Comparison of ENCODE assay signal across 14 cellular contexts in genomic region chr7:99395616-99396327, GRCh38. TPM values are rescaled to one million over a fixed set of nuclear protein-coding genes. Genes with fewer than 3 reads are reported as not detected.
DNase-seq lines count a peak whose midpoint lies in the region; ATAC-seq and TF ChIP-seq lines count a peak whose summit lies in the region.
"Had no signal": no experiment of that assay in that cellular context is flagged by ENCODE, and none has a peak within 500 bp of the region (broad histone marks: within the 10 kb centered on the region; RNA-seq: fewer than 3 reads in every experiment).

No MANE protein-coding gene starts in this region.

- no peak overlapping the region for H2BK5ac ChIP-seq in mesenchymal stem cell (ENCODE audit: low read depth, low read length, poor library complexity, severe bottlenecking)

- no peaks in the 10 kb centered on the region for H3K9me3 ChIP-seq in BE2C
- no peaks in the 10 kb centered on the region for H3K9me3 ChIP-seq in Caco-2
- H3K9me3 ChIP-seq in mesenchymal stem cell (ENCODE audit: control insufficient read depth, low read length), result no peaks in the 10 kb centered on the region
- H3K9me3 ChIP-seq: testis had no signal

- WGBS in mesenchymal stem cell, result 96% methylated on average over 14 of the region's 14 CpGs

- H3K4me3 Mint-ChIP-seq in Caco-2 (ENCODE audit: unreplicated experiment), result no peak overlapping the region

- H4K91ac ChIP-seq in mesenchymal stem cell (ENCODE audit: low read length), result no peak overlapping the region

- H3K36me3 Mint-ChIP-seq in Caco-2 (ENCODE audit: insufficient read depth, unreplicated experiment), result peaks cover 100% of the 10 kb centered on the region

- TF ChIP-seq CTCF in BE2C (IDR thresholded peaks at IDR 0.05; ENCODE audit: low read depth, low read length) (peak; percentile 23), Caco-2 (IDR thresholded peaks at IDR 0.05; ENCODE audit: insufficient read depth in 1 of 2, low read depth in 1 of 2, low read length in 1 of 2, severe bottlenecking in 1 of 2, unreplicated experiment in 1 of 2) (peak; percentile 11 to 20), VCaP (conservative IDR thresholded peaks at IDR 0.05) (no peak), foreskin keratinocyte (conservative IDR thresholded peaks at IDR 0.05) (peak; percentile 31)

- no peak overlapping the region for H3K23ac ChIP-seq in mesenchymal stem cell (ENCODE audit: low read length in 2 of 2)

- DNase-seq in BE2C (no peak), Caco-2 (no peak), foreskin keratinocyte (no peak), hepatic stellate cell (ENCODE audit: low spot score) (no peak), mesenchymal stem cell (no peak)
- DNase-seq: activated CD4-positive, CD25-positive, alpha-beta regulatory T cell treated with anti-CD3 and anti-CD28 coated beads, Interleukin-2, amount 50 U/mL, for 72 hours; activated effector memory CD4-positive, alpha-beta T cell treated with Interleukin-2 at 50 U/mL for 16 hours; DND-41; NCI-H187 treated with DMSO at 0.1 percent for 48 hours; small intestine; testis had no signal

- ATAC-seq in foreskin keratinocyte, result no peak
- no peak for ATAC-seq in HG03280 (IDR thresholded peaks at IDR 0.05; ENCODE audit: unreplicated experiment)
- ATAC-seq: esophagus mucosa had no signal

- POLR2A ChIA-PET in Caco-2 (lab: Charles Lee), result interaction anchor here (0.6 kb wide), 1 partner anchor 13 kb away, joined by 3 read pairs; the partner anchor contains the start of genes BUD31 and PDAP1

- H3K4me3 ChIP-seq in BE2C (ENCODE audit: low read depth, low read length), result no peak overlapping the region
- no peak overlapping the region for H3K4me3 ChIP-seq in Caco-2 (ENCODE audit: low read depth, low read length)
- no peak overlapping the region for H3K4me3 ChIP-seq in mesenchymal stem cell (ENCODE audit: insufficient read depth in 1 of 2, low read depth in 1 of 2, low read length in 2 of 2)
- H3K4me3 ChIP-seq: testis had no signal

- H3K27ac ChIP-seq in VCaP (peak overlapping the region; percentile 93; the same call in 1 of the 2 replicates), foreskin keratinocyte (no peak overlapping the region), mesenchymal stem cell (ENCODE audit: low read length, poor library complexity, severe bottlenecking) (no peak overlapping the region)
- H3K27ac ChIP-seq: testis had no signal

- H3K4me2 ChIP-seq in mesenchymal stem cell (ENCODE audit: low read length, poor library complexity, severe bottlenecking), result no peak overlapping the region

- peaks cover 4% of the 10 kb centered on the region for H3K4me1 Mint-ChIP-seq in Caco-2 (ENCODE audit: low read depth, unreplicated experiment)

- intact Hi-C loops in Caco-2 (cut with micrococcal nuclease; ENCODE audit: unreplicated experiment), result no loop called here

- H3K14ac ChIP-seq in mesenchymal stem cell (ENCODE audit: low read length in 2 of 2), result no peak overlapping the region

- peaks cover 56% of the 10 kb centered on the region for H3K36me3 ChIP-seq in BE2C
- peaks cover 10% of the 10 kb centered on the region for H3K36me3 ChIP-seq in Caco-2 (ENCODE audit: control insufficient read depth, insufficient read depth, low read length)
- peaks cover 89% of the 10 kb centered on the region in 2 experiments for H3K36me3 ChIP-seq in mesenchymal stem cell (ENCODE audit: control insufficient read depth in 1 of 2, insufficient read depth in 2 of 2, low read depth in 1 of 2, low read length in 2 of 2)

- no peak overlapping the region for H3K9ac ChIP-seq in mesenchymal stem cell (ENCODE audit: low read length)

- H4K8ac ChIP-seq in mesenchymal stem cell (ENCODE audit: low read length), result no peak overlapping the region

- H3K79me1 ChIP-seq in mesenchymal stem cell (replicated peaks; ENCODE audit: low read length, poor library complexity, severe bottlenecking), result peaks cover 37% of the 10 kb centered on the region

- no peak overlapping the region for H2BK12ac ChIP-seq in mesenchymal stem cell (ENCODE audit: low read length in 2 of 2)

- no peak overlapping the region for H2AFZ ChIP-seq in mesenchymal stem cell (ENCODE audit: low read depth, low read length)

- H3K18ac ChIP-seq in mesenchymal stem cell (ENCODE audit: low read depth in 1 of 2, low read length in 2 of 2), result no peak overlapping the region

- TSS peak; percentile 98 for BruUV-seq in Caco-2 (replicated peaks; lab: Mats Ljungman, UMichigan)

- H3K9me3 Mint-ChIP-seq in Caco-2 (ENCODE audit: unreplicated experiment), result no peaks in the 10 kb centered on the region

- no peak overlapping the region for H2AK5ac ChIP-seq in mesenchymal stem cell (ENCODE audit: low read length, severe bottlenecking)

- H2BK120ac ChIP-seq in mesenchymal stem cell (ENCODE audit: low read depth, low read length), result no peak overlapping the region

- H3K27me3 ChIP-seq in BE2C (no peaks in the 10 kb centered on the region), Caco-2 (replicated peaks; ENCODE audit: control insufficient read depth, insufficient read depth, low read length) (no peaks in the 10 kb centered on the region), foreskin keratinocyte (no peaks in the 10 kb centered on the region), mesenchymal stem cell (ENCODE audit: control insufficient read depth in 1 of 2, insufficient read depth in 1 of 2, low read length in 2 of 2) (no peaks in the 10 kb centered on the region)
- H3K27me3 ChIP-seq: testis had no signal

- H3K4ac ChIP-seq in mesenchymal stem cell (ENCODE audit: low read depth in 1 of 2, low read length in 2 of 2), result no peak overlapping the region

- no peak overlapping the region for H3K27ac Mint-ChIP-seq in Caco-2 (ENCODE audit: unreplicated experiment)

- H3K4me1 ChIP-seq in BE2C (peaks cover 6% of the 10 kb centered on the region; the same call in 1 of the 2 replicates), Caco-2 (no peaks in the 10 kb centered on the region), foreskin keratinocyte (no peaks in the 10 kb centered on the region), mesenchymal stem cell (ENCODE audit: control insufficient read depth, insufficient read depth, low read depth, low read length) (peaks cover 21% of the 10 kb centered on the region)

- CTCF ChIA-PET in Caco-2 (lab: Charles Lee), result no interaction called here

- no peaks in the 10 kb centered on the region for H3K27me3 Mint-ChIP-seq in Caco-2 (ENCODE audit: insufficient read depth, unreplicated experiment)

- no peak overlapping the region for H2BK15ac ChIP-seq in mesenchymal stem cell (ENCODE audit: low read depth, poor library complexity, severe bottlenecking)

RNA-seq across cellular contexts. Expression of gene PDAP1, which starts 12.6 kb away (rescaled TPM):
- polyA plus RNA-seq in BE2C (2012; ENCODE audit: insufficient read depth, insufficient read length, low read depth), result 483 TPM
- 180 and 191 TPM in 2 replicates for total RNA-seq in Caco-2 (2022)
- 126 and 147 TPM in 2 replicates for total RNA-seq in foreskin keratinocyte
- 288 and 315 TPM in 2 replicates for polyA plus RNA-seq in foreskin keratinocyte
- polyA plus RNA-seq in mesenchymal stem cell (2013, experiment 1 of 2), result 109 TPM
- 104 TPM for polyA plus RNA-seq in mesenchymal stem cell (2013, experiment 2 of 2)

RNA-seq across cellular contexts. Expression of gene BUD31, which starts 13.0 kb away (rescaled TPM):
- polyA plus RNA-seq in BE2C (2012; ENCODE audit: insufficient read depth, insufficient read length, low read depth), result 516 TPM
- total RNA-seq in Caco-2 (2022), result 199 and 220 TPM in 2 replicates
- 111 and 122 TPM in 2 replicates for total RNA-seq in foreskin keratinocyte
- polyA plus RNA-seq in foreskin keratinocyte, result 140 and 156 TPM in 2 replicates
- 171 TPM for polyA plus RNA-seq in mesenchymal stem cell (2013, experiment 1 of 2)
- 175 TPM for polyA plus RNA-seq in mesenchymal stem cell (2013, experiment 2 of 2)

RNA-seq across cellular contexts. Expression of gene ARPC1B, which starts 21.2 kb away (rescaled TPM):
- 38.0 TPM for polyA plus RNA-seq in BE2C (2012; ENCODE audit: insufficient read depth, insufficient read length, low read depth)
- total RNA-seq in Caco-2 (2022) (128 and 135 TPM in 2 replicates), foreskin keratinocyte (408 and 428 TPM in 2 replicates)
- polyA plus RNA-seq in foreskin keratinocyte, result 430 and 517 TPM in 2 replicates
- polyA plus RNA-seq in mesenchymal stem cell (2013, experiment 1 of 2), result 211 TPM
- polyA plus RNA-seq in mesenchymal stem cell (2013, experiment 2 of 2), result 214 TPM

RNA-seq across cellular contexts. Expression of gene PTCD1, which starts 42.8 kb away (rescaled TPM):
- 22.4 TPM for polyA plus RNA-seq in BE2C (2012; ENCODE audit: insufficient read depth, insufficient read length, low read depth)
- total RNA-seq in Caco-2 (2022), result 59.6 TPM in 2 replicates
- 5.1 and 5.3 TPM in 2 replicates for total RNA-seq in foreskin keratinocyte
- polyA plus RNA-seq in foreskin keratinocyte, result 3.1 and 3.3 TPM in 2 replicates
- polyA plus RNA-seq in mesenchymal stem cell (2013, experiment 1 of 2), result 2.8 TPM
- 2.4 TPM for polyA plus RNA-seq in mesenchymal stem cell (2013, experiment 2 of 2)

RNA-seq across cellular contexts. Expression of gene CPSF4, which starts 43.0 kb away (rescaled TPM):
- 133 TPM for polyA plus RNA-seq in BE2C (2012; ENCODE audit: insufficient read depth, insufficient read length, low read depth)
- total RNA-seq in Caco-2 (2022) (133 and 158 TPM in 2 replicates), foreskin keratinocyte (37.1 and 38.1 TPM in 2 replicates)
- polyA plus RNA-seq in foreskin keratinocyte, result 39.7 and 41.8 TPM in 2 replicates
- polyA plus RNA-seq in mesenchymal stem cell (2013, experiment 1 of 2), result 26.1 TPM
- 26.9 TPM for polyA plus RNA-seq in mesenchymal stem cell (2013, experiment 2 of 2)
